In genomic region chr14:78595797-78596196, GRCh38 we compare ENCODE assay signal across 13 cellular contexts.
DNase-seq lines count a peak whose midpoint lies in the region; ATAC-seq and TF ChIP-seq lines count a peak whose summit lies in the region.
"Had no signal": no experiment of that assay in that cellular context is flagged by ENCODE, and none has a peak within 500 bp of the region (broad histone marks: within the 10 kb centered on the region; RNA-seq: fewer than 3 reads in every experiment).

No MANE protein-coding gene starts in this region.

- H3K4me3 Mint-ChIP-seq in MCF 10A (ENCODE audit: unreplicated experiment) = no peak overlapping the region
- H3K4me3 Mint-ChIP-seq: activated CD8-positive, alpha-beta memory T cell treated with anti-CD3 and anti-CD28 coated beads, Interleukin-2, amount 10 ng/mL, durations not matched to agents 7 days and 5 days; CD4-positive, CD25-positive, alpha-beta regulatory T cell had no signal

- BruUV-seq in MCF 10A (replicated peaks; lab: Mats Ljungman, UMichigan) = no TSS peak

- WGBS in prostate gland = 43% methylated on average over 7 of the region's 7 CpGs

- ATAC-seq in GM18502 (IDR thresholded peaks at IDR 0.05; ENCODE audit: poor library complexity, unreplicated experiment) = no peak
- ATAC-seq: activated CD8-positive, alpha-beta memory T cell treated with anti-CD3 and anti-CD28 coated beads, Interleukin-2, amount 10 ng/mL, durations not matched to agents 7 days and 5 days; left lung had no signal

- H3K9me3 ChIP-seq in colonic mucosa = no peaks in the 10 kb centered on the region
- H3K9me3 ChIP-seq in prostate gland = no peaks in the 10 kb centered on the region
- H3K9me3 ChIP-seq: left lung, Peyer's patch, suprapubic skin had no signal

- H3K36me3 ChIP-seq in colonic mucosa = no peaks in the 10 kb centered on the region
- H3K36me3 ChIP-seq in prostate gland = no peaks in the 10 kb centered on the region
- H3K36me3 ChIP-seq: left lung, Peyer's patch, suprapubic skin had no signal

- peaks cover 32% of the 10 kb centered on the region for H3K27me3 Mint-ChIP-seq in MCF 10A (ENCODE audit: insufficient read depth, unreplicated experiment)
- H3K27me3 Mint-ChIP-seq: activated CD8-positive, alpha-beta memory T cell treated with anti-CD3 and anti-CD28 coated beads, Interleukin-2, amount 10 ng/mL, durations not matched to agents 7 days and 5 days; CD4-positive, CD25-positive, alpha-beta regulatory T cell had no signal

- H3K36me3 Mint-ChIP-seq in MCF 10A (ENCODE audit: insufficient read depth, unreplicated experiment) = no peaks in the 10 kb centered on the region
- H3K36me3 Mint-ChIP-seq: activated CD8-positive, alpha-beta memory T cell treated with anti-CD3 and anti-CD28 coated beads, Interleukin-2, amount 10 ng/mL, durations not matched to agents 7 days and 5 days; CD4-positive, CD25-positive, alpha-beta regulatory T cell had no signal

- H3K9ac ChIP-seq in colonic mucosa (ENCODE audit: low read depth in 2 of 2, low read length in 2 of 2) = no peak overlapping the region

- DNase-seq in SIG-M5 treated with dmso at 0.1 percent for 504 hours (lab: John Stamatoyannopoulos, UW; ENCODE audit: unreplicated experiment) (peak; percentile 1), SIG-M5 (lab: John Stamatoyannopoulos, UW) (no peak), NCI-H1105 treated with DMSO at 0.1 percent for 48 hours (lab: John Stamatoyannopoulos, UW) (peak; percentile 37), colonic mucosa (peak; percentile 17), putamen (ENCODE audit: low spot score) (peak; percentile 21), prostate gland (ENCODE audit: low spot score) (no peak), MCF 10A (ENCODE audit: unreplicated experiment) (no peak)
- DNase-seq: activated CD8-positive, alpha-beta memory T cell treated with anti-CD3 and anti-CD28 coated beads, Interleukin-2, amount 10 ng/mL, durations not matched to agents 7 days and 5 days; CD4-positive, CD25-positive, alpha-beta regulatory T cell; left lung; Peyer's patch had no signal

- H3K4me1 Mint-ChIP-seq in MCF 10A (ENCODE audit: insufficient read depth, unreplicated experiment) = no peaks in the 10 kb centered on the region
- H3K4me1 Mint-ChIP-seq: activated CD8-positive, alpha-beta memory T cell treated with anti-CD3 and anti-CD28 coated beads, Interleukin-2, amount 10 ng/mL, durations not matched to agents 7 days and 5 days; CD4-positive, CD25-positive, alpha-beta regulatory T cell had no signal

- H3K27ac Mint-ChIP-seq in MCF 10A (ENCODE audit: low read depth, unreplicated experiment) = no peak overlapping the region
- H3K27ac Mint-ChIP-seq: activated CD8-positive, alpha-beta memory T cell treated with anti-CD3 and anti-CD28 coated beads, Interleukin-2, amount 10 ng/mL, durations not matched to agents 7 days and 5 days had no signal

- POLR2A ChIA-PET in MCF 10A (lab: Yijun Ruan, JAX) = no interaction called here

- H3K27ac ChIP-seq in colonic mucosa (no peak overlapping the region), prostate gland (no peak overlapping the region)
- H3K27ac ChIP-seq: left lung, Peyer's patch, suprapubic skin had no signal

- H3K4me3 ChIP-seq in colonic mucosa (no peak overlapping the region), prostate gland (no peak overlapping the region)
- H3K4me3 ChIP-seq: left lung, Peyer's patch, suprapubic skin had no signal

- H3K9me3 Mint-ChIP-seq in MCF 10A (ENCODE audit: unreplicated experiment) = no peaks in the 10 kb centered on the region
- H3K9me3 Mint-ChIP-seq: CD4-positive, CD25-positive, alpha-beta regulatory T cell had no signal

- H3K27me3 ChIP-seq in colonic mucosa = no peaks in the 10 kb centered on the region
- H3K27me3 ChIP-seq in prostate gland (replicated peaks; ENCODE audit: insufficient read depth) = peaks cover under 1% of the 10 kb centered on the region
- H3K27me3 ChIP-seq: Peyer's patch had no signal

- TF ChIP-seq CTCF in colonic mucosa (IDR thresholded peaks at IDR 0.05) = no peak
- TF ChIP-seq CTCF in prostate gland (IDR thresholded peaks at IDR 0.05) = peak in 1 of 4 experiments; percentile 21
- no peak for TF ChIP-seq CTCF in MCF 10A (IDR thresholded peaks at IDR 0.05; ENCODE audit: unreplicated experiment)

- H3K4me1 ChIP-seq in colonic mucosa = no peaks in the 10 kb centered on the region
- H3K4me1 ChIP-seq in prostate gland (replicated peaks) = no peaks in the 10 kb centered on the region
- H3K4me1 ChIP-seq: left lung, Peyer's patch, suprapubic skin had no signal

- no peak for TF ChIP-seq POLR2A in prostate gland (IDR thresholded peaks at IDR 0.05)

- CTCF ChIA-PET in MCF 10A (lab: Yijun Ruan, JAX) = interaction anchor here (0.6 to 5.8 kb wide), 5 partner anchors 10 to 781 kb away, joined by 3 to 52 read pairs (median 3); no protein-coding TSS in a partner anchor

- intact Hi-C loops in colonic mucosa (cut with DNase I) = loop anchor here (10.0 kb wide), 1 partner anchor 141 kb away; no protein-coding TSS in a partner anchor
- intact Hi-C loops in prostate gland (cut with DNase I) = no loop called here
- intact Hi-C loops in MCF 10A (cut with micrococcal nuclease) = no loop called here

Comparison
In these comparisons a context has a peak if more than half of its experiments do, and no peak if none do; other contexts are left out.
1. DNase-seq: peak in SIG-M5 treated with dmso at 0.1 percent for 504 hours (single experiment), NCI-H1105 treated with DMSO at 0.1 percent for 48 hours (single experiment), colonic mucosa (single experiment) and putamen (single experiment); none in SIG-M5 (single experiment), prostate gland (single experiment) and MCF 10A (single experiment).